1 cellular context compared by ENCODE assay signal in the genomic region with DNA sequence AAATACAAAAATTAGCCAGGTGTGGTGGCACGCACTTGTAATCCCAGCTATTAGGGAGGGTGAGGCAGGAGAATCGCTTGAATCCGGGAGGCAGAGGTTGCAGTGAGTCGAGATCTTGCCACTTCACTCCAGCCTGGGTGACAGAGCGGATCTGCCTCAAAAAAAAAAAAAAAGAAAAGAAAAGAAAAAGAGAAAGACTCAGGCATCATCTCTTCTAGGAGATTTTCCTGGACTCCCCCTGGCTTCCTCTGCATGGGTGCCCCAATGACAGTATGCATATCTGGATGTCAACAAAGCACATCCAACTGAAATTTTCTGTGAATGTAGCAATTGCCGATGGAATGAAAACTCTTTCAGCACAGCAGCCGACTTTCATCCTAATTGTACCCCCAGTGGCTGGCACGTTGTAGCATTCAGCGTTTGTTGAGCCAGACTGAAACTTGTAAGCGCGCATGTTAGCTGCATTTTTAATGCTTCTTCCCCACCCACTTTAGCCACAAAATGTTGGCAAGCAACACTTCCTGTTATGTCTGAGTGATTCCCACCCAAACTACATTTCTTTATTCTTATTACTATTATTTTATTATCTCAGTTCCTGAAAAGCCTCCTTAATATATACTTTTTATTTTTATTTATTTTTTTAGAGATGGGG.
A peak's percentile ranks its signal among the peaks of the same experiment; 100 is the strongest.
TF ChIP-seq lines count a peak whose summit lies in the region.

No MANE protein-coding gene starts in this region.

TF ChIP-seq in GM12878, 131 proteins besides CTCF, POLR2A, EP300 and RAD21 (continued from another document):
- TF ChIP-seq, protein P1, sequence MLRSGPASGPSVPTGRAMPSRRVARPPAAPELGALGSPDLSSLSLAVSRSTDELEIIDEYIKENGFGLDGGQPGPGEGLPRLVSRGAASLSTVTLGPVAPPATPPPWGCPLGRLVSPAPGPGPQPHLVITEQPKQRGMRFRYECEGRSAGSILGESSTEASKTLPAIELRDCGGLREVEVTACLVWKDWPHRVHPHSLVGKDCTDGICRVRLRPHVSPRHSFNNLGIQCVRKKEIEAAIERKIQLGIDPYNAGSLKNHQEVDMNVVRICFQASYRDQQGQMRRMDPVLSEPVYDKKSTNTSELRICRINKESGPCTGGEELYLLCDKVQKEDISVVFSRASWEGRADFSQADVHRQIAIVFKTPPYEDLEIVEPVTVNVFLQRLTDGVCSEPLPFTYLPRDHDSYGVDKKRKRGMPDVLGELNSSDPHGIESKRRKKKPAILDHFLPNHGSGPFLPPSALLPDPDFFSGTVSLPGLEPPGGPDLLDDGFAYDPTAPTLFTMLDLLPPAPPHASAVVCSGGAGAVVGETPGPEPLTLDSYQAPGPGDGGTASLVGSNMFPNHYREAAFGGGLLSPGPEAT (IDR thresholded peaks at IDR 0.05; ENCODE audit: low read depth) = 0 out of 2 replicates have a peak, but pooled peaks have one; percentile 18
- TF ChIP-seq JUNB (IDR thresholded peaks at IDR 0.05) (0 out of 2 replicates have a peak, but pooled peaks have one; percentile 10), SPI1 (IDR thresholded peaks at IDR 0.05; ENCODE audit: borderline replicate concordance, insufficient read depth, low read depth, low read length) (peak; percentile 40; the same call in 1 of the 2 replicates), IKZF2 (IDR thresholded peaks at IDR 0.05) (peak; percentile 19 to 37; a peak in 2 of 4 replicates), TCF12 (IDR thresholded peaks at IDR 0.05; ENCODE audit: low read depth, low read length) (0 out of 2 replicates have a peak, but pooled peaks have one; percentile 12), MTA2 (IDR thresholded peaks at IDR 0.05; ENCODE audit: low read depth) (peak; percentile 45; the same call in 1 of the 2 replicates), NFXL1 (IDR thresholded peaks at IDR 0.05; ENCODE audit: borderline replicate concordance) (no peak)
- TF ChIP-seq, protein P2, sequence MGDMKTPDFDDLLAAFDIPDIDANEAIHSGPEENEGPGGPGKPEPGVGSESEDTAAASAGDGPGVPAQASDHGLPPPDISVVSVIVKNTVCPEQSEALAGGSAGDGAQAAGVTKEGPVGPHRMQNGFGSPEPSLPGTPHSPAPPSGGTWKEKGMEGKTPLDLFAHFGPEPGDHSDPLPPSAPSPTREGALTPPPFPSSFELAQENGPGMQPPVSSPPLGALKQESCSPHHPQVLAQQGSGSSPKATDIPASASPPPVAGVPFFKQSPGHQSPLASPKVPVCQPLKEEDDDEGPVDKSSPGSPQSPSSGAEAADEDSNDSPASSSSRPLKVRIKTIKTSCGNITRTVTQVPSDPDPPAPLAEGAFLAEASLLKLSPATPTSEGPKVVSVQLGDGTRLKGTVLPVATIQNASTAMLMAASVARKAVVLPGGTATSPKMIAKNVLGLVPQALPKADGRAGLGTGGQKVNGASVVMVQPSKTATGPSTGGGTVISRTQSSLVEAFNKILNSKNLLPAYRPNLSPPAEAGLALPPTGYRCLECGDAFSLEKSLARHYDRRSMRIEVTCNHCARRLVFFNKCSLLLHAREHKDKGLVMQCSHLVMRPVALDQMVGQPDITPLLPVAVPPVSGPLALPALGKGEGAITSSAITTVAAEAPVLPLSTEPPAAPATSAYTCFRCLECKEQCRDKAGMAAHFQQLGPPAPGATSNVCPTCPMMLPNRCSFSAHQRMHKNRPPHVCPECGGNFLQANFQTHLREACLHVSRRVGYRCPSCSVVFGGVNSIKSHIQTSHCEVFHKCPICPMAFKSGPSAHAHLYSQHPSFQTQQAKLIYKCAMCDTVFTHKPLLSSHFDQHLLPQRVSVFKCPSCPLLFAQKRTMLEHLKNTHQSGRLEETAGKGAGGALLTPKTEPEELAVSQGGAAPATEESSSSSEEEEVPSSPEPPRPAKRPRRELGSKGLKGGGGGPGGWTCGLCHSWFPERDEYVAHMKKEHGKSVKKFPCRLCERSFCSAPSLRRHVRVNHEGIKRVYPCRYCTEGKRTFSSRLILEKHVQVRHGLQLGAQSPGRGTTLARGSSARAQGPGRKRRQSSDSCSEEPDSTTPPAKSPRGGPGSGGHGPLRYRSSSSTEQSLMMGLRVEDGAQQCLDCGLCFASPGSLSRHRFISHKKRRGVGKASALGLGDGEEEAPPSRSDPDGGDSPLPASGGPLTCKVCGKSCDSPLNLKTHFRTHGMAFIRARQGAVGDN (IDR thresholded peaks at IDR 0.05) = peak; percentile 24; the same call in 1 of the 2 replicates
- TF ChIP-seq, protein P3, sequence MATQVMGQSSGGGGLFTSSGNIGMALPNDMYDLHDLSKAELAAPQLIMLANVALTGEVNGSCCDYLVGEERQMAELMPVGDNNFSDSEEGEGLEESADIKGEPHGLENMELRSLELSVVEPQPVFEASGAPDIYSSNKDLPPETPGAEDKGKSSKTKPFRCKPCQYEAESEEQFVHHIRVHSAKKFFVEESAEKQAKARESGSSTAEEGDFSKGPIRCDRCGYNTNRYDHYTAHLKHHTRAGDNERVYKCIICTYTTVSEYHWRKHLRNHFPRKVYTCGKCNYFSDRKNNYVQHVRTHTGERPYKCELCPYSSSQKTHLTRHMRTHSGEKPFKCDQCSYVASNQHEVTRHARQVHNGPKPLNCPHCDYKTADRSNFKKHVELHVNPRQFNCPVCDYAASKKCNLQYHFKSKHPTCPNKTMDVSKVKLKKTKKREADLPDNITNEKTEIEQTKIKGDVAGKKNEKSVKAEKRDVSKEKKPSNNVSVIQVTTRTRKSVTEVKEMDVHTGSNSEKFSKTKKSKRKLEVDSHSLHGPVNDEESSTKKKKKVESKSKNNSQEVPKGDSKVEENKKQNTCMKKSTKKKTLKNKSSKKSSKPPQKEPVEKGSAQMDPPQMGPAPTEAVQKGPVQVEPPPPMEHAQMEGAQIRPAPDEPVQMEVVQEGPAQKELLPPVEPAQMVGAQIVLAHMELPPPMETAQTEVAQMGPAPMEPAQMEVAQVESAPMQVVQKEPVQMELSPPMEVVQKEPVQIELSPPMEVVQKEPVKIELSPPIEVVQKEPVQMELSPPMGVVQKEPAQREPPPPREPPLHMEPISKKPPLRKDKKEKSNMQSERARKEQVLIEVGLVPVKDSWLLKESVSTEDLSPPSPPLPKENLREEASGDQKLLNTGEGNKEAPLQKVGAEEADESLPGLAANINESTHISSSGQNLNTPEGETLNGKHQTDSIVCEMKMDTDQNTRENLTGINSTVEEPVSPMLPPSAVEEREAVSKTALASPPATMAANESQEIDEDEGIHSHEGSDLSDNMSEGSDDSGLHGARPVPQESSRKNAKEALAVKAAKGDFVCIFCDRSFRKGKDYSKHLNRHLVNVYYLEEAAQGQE (IDR thresholded peaks at IDR 0.05; ENCODE audit: low read depth, low read length) = no peak
